ENCODE assay signal across 17 cellular contexts in the genomic region with DNA sequence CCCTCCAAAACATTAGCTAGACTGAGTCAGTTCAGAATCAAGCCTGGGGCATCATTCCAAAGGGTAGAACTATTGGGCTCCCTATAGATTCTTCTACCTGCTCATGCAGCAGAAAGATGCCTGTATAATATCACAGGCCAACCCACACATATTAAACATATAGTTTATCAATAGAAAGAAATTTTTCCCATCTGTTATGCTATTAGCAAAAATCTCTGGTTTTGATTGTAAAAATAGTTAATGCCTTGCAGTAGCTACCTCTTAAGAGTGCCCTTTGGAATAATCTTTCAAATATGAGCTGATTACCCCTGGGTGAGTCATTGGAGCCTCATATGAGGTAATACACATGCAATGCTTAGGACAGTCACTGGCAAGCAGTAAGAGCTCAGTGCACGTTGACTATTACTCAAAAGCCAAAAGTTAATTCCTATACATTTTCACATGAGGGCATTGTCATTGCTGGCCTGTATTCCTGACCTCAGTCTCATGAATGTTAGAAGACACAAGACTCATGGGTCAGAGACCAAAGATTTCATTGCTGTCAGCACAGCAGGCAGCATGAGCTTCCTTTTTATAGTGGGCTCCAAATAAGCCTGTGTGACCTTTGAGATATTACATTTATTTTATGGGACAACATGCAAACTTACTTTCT.
DNase-seq lines count a peak whose midpoint lies in the region; FAIRE-seq lines count a peak whose summit lies in the region.
"Had no signal": no experiment of that assay in that cellular context is flagged by ENCODE, and none has a peak within 500 bp of the region (broad histone marks: within the 10 kb centered on the region; RNA-seq: fewer than 3 reads in every experiment).

No MANE protein-coding gene starts in this region.

- peak; percentile 32 for DNase-seq in DMS53 (lab: John Stamatoyannopoulos, UW)
- no peak for DNase-seq in DMS53 treated with DMSO at 0.1 percent for 48 hours (lab: John Stamatoyannopoulos, UW; ENCODE audit: unreplicated experiment)
- DNase-seq in astrocyte of the hippocampus (ENCODE audit: low read depth, low spot score), result peak; percentile 50
- peak; percentile 3 for DNase-seq in iris pigment epithelial cell (ENCODE audit: low read depth)
- peak; percentile 31 for DNase-seq in urothelium cell line (ENCODE audit: low spot score)
- no peak for DNase-seq in stimulated activated CD8-positive, alpha-beta memory T cell treated with anti-CD3 and anti-CD28 coated beads, Interleukin-4, amount 100 ng/mL, for 48 hours
- no peak for DNase-seq in 8988T
- no peak for DNase-seq in NCI-H1417 treated with DMSO at 0.1 percent for 48 hours (lab: John Stamatoyannopoulos, UW)
- DNase-seq: activated CD4-positive, CD25-positive, alpha-beta regulatory T cell treated with anti-CD3 and anti-CD28 coated beads, Interleukin-2, amount 50 U/mL, for 72 hours; activated naive CD8-positive, alpha-beta T cell treated with anti-CD3 and anti-CD28 coated beads for 36 hours; mesendoderm; MM.1S; NCI-H2029; NCI-H510A; posterior cingulate gyrus had no signal

- FAIRE-seq in urothelium cell line (lab: Jason Lieb, UNC), result no peak
- FAIRE-seq: HepG2, islet of Langerhans had no signal

Comparison
In these comparisons a context has a peak if more than half of its experiments do, and no peak if none do; other contexts are left out.
1. DNase-seq: peak in DMS53 (single experiment), astrocyte of the hippocampus (single experiment), iris pigment epithelial cell (single experiment) and urothelium cell line (single experiment); none in DMS53 treated with DMSO at 0.1 percent for 48 hours (single experiment), stimulated activated CD8-positive, alpha-beta memory T cell treated with anti-CD3 and anti-CD28 coated beads, Interleukin-4, amount 100 ng/mL, for 48 hours (single experiment), 8988T (single experiment) and NCI-H1417 treated with DMSO at 0.1 percent for 48 hours (single experiment).